Comparison of ENCODE assay signal across 23 cellular contexts in the genomic region with DNA sequence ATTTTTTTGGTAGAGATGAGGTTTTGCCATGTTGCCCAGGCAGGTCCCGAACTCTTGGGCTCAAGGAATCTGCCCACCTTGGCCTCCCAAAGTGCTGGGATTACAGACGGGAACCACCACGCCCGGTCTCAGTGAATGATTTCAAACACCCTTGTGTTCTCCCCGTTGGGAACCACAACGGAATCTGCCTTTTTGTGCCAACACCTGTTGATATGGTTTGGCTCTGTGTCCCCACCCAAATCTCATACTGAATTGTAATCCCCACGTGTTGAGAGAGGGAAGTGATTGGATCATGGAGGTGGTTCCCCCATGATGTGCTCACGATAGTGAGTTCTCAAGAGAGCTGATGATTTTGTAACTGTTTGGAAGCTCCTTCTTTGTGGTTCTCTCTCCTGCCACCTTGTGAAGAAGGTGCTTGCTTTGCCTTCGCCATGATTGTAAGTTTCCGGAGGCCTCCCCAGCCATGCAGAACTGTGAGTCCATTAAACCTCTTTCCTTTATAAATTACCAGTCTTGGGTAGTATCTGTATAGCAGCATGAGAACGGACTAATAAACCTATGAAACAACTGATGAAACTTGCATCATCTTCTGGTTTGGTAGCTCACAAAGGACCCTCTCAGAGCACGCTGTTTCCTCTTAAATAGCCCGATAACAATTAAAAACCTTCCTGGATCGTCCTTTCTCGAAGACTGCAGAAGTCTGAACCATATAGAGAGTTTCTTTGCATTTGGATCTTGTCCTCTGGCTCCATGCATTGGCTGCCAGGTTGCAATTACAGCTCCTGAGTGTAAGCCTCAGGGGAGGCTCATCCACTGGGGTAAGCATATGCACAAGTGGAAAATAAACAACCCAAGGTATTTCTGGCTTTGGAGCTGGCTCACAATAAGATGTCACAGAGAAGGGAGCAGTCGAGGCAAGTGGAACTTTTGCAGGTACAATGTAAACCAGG.
DNase-seq lines count a peak whose midpoint lies in the region; ATAC-seq and TF ChIP-seq lines count a peak whose summit lies in the region.
"Had no signal": no experiment of that assay in that cellular context is flagged by ENCODE, and none has a peak within 500 bp of the region (broad histone marks: within the 10 kb centered on the region; RNA-seq: fewer than 3 reads in every experiment).

No MANE protein-coding gene starts in this region.

- H3K18ac ChIP-seq in H9 (ENCODE audit: insufficient read length, low read depth, low read length), result no peak overlapping the region

- H2BK20ac ChIP-seq in H9 (ENCODE audit: low read depth, low read length, poor library complexity, severe bottlenecking), result no peak overlapping the region

- no peak for TF ChIP-seq CTCF in H9 (conservative IDR thresholded peaks at IDR 0.05)

- peaks cover 3% of the 10 kb centered on the region in 2 experiments; a peak in 4 of 5 replicates for H3K9me3 Mint-ChIP-seq in H9
- H3K9me3 Mint-ChIP-seq in T-helper 2 cell treated with Interferon-gamma antibody and Interleukin-4, amounts not matched to agents 5 μg/mL and 100 μg/mL, for 36 hours, result no peaks in the 10 kb centered on the region
- H3K9me3 Mint-ChIP-seq: T-cell had no signal

- H2AK5ac ChIP-seq in H9 (ENCODE audit: insufficient read length, low read length), result no peak overlapping the region

- no peak overlapping the region for H4K8ac ChIP-seq in H9 (replicated peaks; ENCODE audit: insufficient read length, low read depth, low read length)

- H3K4me3 Mint-ChIP-seq in H9, result no peak overlapping the region
- no peak overlapping the region for H3K4me3 Mint-ChIP-seq in T-helper 2 cell treated with Interferon-gamma antibody and Interleukin-4, amounts not matched to agents 5 μg/mL and 100 μg/mL, for 36 hours
- H3K4me3 Mint-ChIP-seq: T-cell had no signal

- H2BK12ac ChIP-seq in H9 (ENCODE audit: insufficient read length, low read depth, low read length), result no peak overlapping the region

- no peak overlapping the region for H2AFZ ChIP-seq in H9 (ENCODE audit: low read length)
- H2AFZ ChIP-seq: GM23248 had no signal

- no peak overlapping the region; the same call in 1 of the 2 replicates for H3K14ac ChIP-seq in H9 (ENCODE audit: insufficient read depth, low read length)

- no peak overlapping the region for H2BK15ac ChIP-seq in H9 (ENCODE audit: low read depth, low read length)

- DNase-seq in NCI-H2171 treated with DMSO at 0.1 percent for 48 hours (lab: John Stamatoyannopoulos, UW) (peak; percentile 10), NCI-H2171 (lab: John Stamatoyannopoulos, UW) (no peak), H9 (no peak), SK-N-MC (ENCODE audit: low read depth, low spot score) (no peak), myocyte (ENCODE audit: low read depth) (peak; percentile 85), sciatic nerve (ENCODE audit: low spot score) (no peak)
- no peak for DNase-seq in activated effector memory CD4-positive, alpha-beta T cell treated with Interleukin-2 at 50 U/mL for 16 hours
- DNase-seq in T-helper 2 cell treated with Interferon-gamma antibody and Interleukin-4, amounts not matched to agents 5 μg/mL and 100 μg/mL, for 36 hours (ENCODE audit: low spot score), result no peak
- DNase-seq: 8988T; DMS153; GM23248; HCEC 1CT; Karpas-422; NCI-H1092 treated with DMSO at 0.1 percent for 48 hours; NCI-H1436; NCI-H187; NCI-H2107; NCI-H226; NCI-H510A treated with DMSO at 0.1 percent for 48 hours; NK-92 treated with Interleukin-12 subunit alpha and Interleukin-12 subunit beta, amount 100 ng/mL, for 24 hours; PC-3; T-cell had no signal

- H4K91ac ChIP-seq in H9 (ENCODE audit: insufficient read length, low read depth, low read length), result no peak overlapping the region

- H3K27ac Mint-ChIP-seq in H9, result peak overlapping the region; percentile 42 to 90 (median 74); a peak in 4 of 7 replicates
- no peak overlapping the region for H3K27ac Mint-ChIP-seq in T-helper 2 cell treated with Interferon-gamma antibody and Interleukin-4, amounts not matched to agents 5 μg/mL and 100 μg/mL, for 36 hours
- H3K27ac Mint-ChIP-seq: T-cell had no signal

- H2BK120ac ChIP-seq in H9 (ENCODE audit: low read depth, low read length, poor library complexity, severe bottlenecking), result no peak overlapping the region

- H3K56ac ChIP-seq in H9 (ENCODE audit: insufficient read length, low read depth, low read length), result no peak overlapping the region

- ATAC-seq in sciatic nerve, result no peak
- ATAC-seq: PC-3, T-cell had no signal

- no peak overlapping the region for H3K4me2 ChIP-seq in H9 (ENCODE audit: insufficient read depth, insufficient read length, low read length)

- peaks cover 36 to 43% of the 10 kb centered on the region in 2 experiments for H3K4me1 Mint-ChIP-seq in H9
- peaks cover 4% of the 10 kb centered on the region for H3K4me1 Mint-ChIP-seq in T-helper 2 cell treated with Interferon-gamma antibody and Interleukin-4, amounts not matched to agents 5 μg/mL and 100 μg/mL, for 36 hours (ENCODE audit: low read depth)

- H3K79me2 ChIP-seq in H9 (ENCODE audit: insufficient read depth, low read length), result no peaks in the 10 kb centered on the region

- H3K36me3 ChIP-seq in SK-N-MC (ENCODE audit: insufficient read depth, low read length), result no peaks in the 10 kb centered on the region
- H3K36me3 ChIP-seq: SJSA1 had no signal

- H3K27me3 ChIP-seq in H9 (ENCODE audit: insufficient read depth, low read length), result no peaks in the 10 kb centered on the region
- H3K27me3 ChIP-seq: SJSA1 had no signal

- no peak overlapping the region for H2BK5ac ChIP-seq in H9 (ENCODE audit: insufficient read length, low read length)

- H3K4ac ChIP-seq in H9 (ENCODE audit: low read depth, low read length), result no peak overlapping the region

- no peak overlapping the region for H3K23ac ChIP-seq in H9 (ENCODE audit: insufficient read length, low read depth, low read length)

- H3K79me1 ChIP-seq in H9 (ENCODE audit: insufficient read depth, low read depth, low read length, poor library complexity, severe bottlenecking), result no peaks in the 10 kb centered on the region

- no peak overlapping the region for H4K5ac ChIP-seq in H9 (ENCODE audit: insufficient read length, low read depth, low read length)

- H4K20me1 ChIP-seq in H9 (ENCODE audit: control insufficient read depth, insufficient read depth, insufficient read length), result no peaks in the 10 kb centered on the region

- no peaks in the 10 kb centered on the region for H3K9me3 ChIP-seq in H9 (ENCODE audit: control insufficient read depth, low read depth, low read length)
- H3K9me3 ChIP-seq in SK-N-MC (ENCODE audit: low read depth, low read length), result no peaks in the 10 kb centered on the region

- peaks cover 9% of the 10 kb centered on the region; the same call in 1 of the 2 replicates for H3K4me1 ChIP-seq in H9 (ENCODE audit: insufficient read depth, low read length)

- no peak overlapping the region for H3K4me3 ChIP-seq in SK-N-MC
- H3K4me3 ChIP-seq: GM23248, SJSA1 had no signal

- intact Hi-C loops in sciatic nerve (cut with DNase I), result no loop called here

- H3T11ph ChIP-seq in H9 (ENCODE audit: low read length), result no peak overlapping the region

- peaks cover 0 to 13% (median 0%) of the 10 kb centered on the region in 3 experiments; a peak in 5 of 7 replicates for H3K36me3 Mint-ChIP-seq in H9 (ENCODE audit: insufficient read depth in 1 of 3, low read depth in 3 of 3)
- H3K36me3 Mint-ChIP-seq in T-helper 2 cell treated with Interferon-gamma antibody and Interleukin-4, amounts not matched to agents 5 μg/mL and 100 μg/mL, for 36 hours (ENCODE audit: low read depth), result no peaks in the 10 kb centered on the region
- H3K36me3 Mint-ChIP-seq: T-cell had no signal

- no peaks in the 10 kb centered on the region for H3K23me2 ChIP-seq in H9 (ENCODE audit: insufficient read length, low read depth, low read length, poor library complexity, severe bottlenecking)

- WGBS in H9 (ENCODE audit: extremely low coverage, insufficient read length, low lambda C conversion rate), result no CpG with 5 or more reads among the region's 16 CpGs

- no peak overlapping the region for H3K9ac ChIP-seq in H9 (ENCODE audit: extremely low read depth, insufficient read length, low read length)
- no peak overlapping the region for H3K9ac ChIP-seq in SK-N-MC (ENCODE audit: insufficient read length)
- H3K9ac ChIP-seq: GM23248 had no signal

- H3K27ac ChIP-seq in H9 (ENCODE audit: insufficient read length, low read depth, low read length), result no peak overlapping the region
- peak overlapping the region; percentile 65; the same call in 1 of the 2 replicates for H3K27ac ChIP-seq in SK-N-MC
- H3K27ac ChIP-seq: GM23248, SJSA1 had no signal

- no peaks in the 10 kb centered on the region for H3K27me3 Mint-ChIP-seq in H9 (ENCODE audit: low read depth)
- H3K27me3 Mint-ChIP-seq in T-helper 2 cell treated with Interferon-gamma antibody and Interleukin-4, amounts not matched to agents 5 μg/mL and 100 μg/mL, for 36 hours (ENCODE audit: low read depth), result peaks cover 3% of the 10 kb centered on the region

Comparison
In these comparisons a context has a peak if more than half of its experiments do, and no peak if none do; other contexts are left out.
1. DNase-seq: peak in NCI-H2171 treated with DMSO at 0.1 percent for 48 hours (single experiment) and myocyte (single experiment); none in NCI-H2171 (single experiment), H9 (single experiment), SK-N-MC (single experiment), sciatic nerve (single experiment), activated effector memory CD4-positive, alpha-beta T cell treated with Interleukin-2 at 50 U/mL for 16 hours (single experiment) and T-helper 2 cell treated with Interferon-gamma antibody and Interleukin-4, amounts not matched to agents 5 μg/mL and 100 μg/mL, for 36 hours (single experiment).